23 cellular contexts compared by ENCODE assay signal in genomic region chr2:240876475-240877251, GRCh38. TPM values are rescaled to one million over a fixed set of nuclear protein-coding genes. Genes with fewer than 3 reads are reported as not detected.
DNase-seq lines count a peak whose midpoint lies in the region; ATAC-seq and TF ChIP-seq lines count a peak whose summit lies in the region.
"Had no signal": no experiment of that assay in that cellular context is flagged by ENCODE, and none has a peak within 500 bp of the region (broad histone marks: within the 10 kb centered on the region; RNA-seq: fewer than 3 reads in every experiment).

No MANE protein-coding gene starts in this region.

- no peaks in the 10 kb centered on the region for H3K36me3 ChIP-seq in colonic mucosa
- H3K36me3 ChIP-seq in mucosa of descending colon (ENCODE audit: low read depth), result no peaks in the 10 kb centered on the region
- no peaks in the 10 kb centered on the region for H3K36me3 ChIP-seq in transverse colon

- H3K9ac ChIP-seq in colonic mucosa (ENCODE audit: low read depth in 2 of 2, low read length in 2 of 2), result peak overlapping the region; percentile 13 to 14

- TF ChIP-seq POLR2A in transverse colon (IDR thresholded peaks at IDR 0.05), result peak; percentile 31

- TF ChIP-seq EP300 in transverse colon (IDR thresholded peaks at IDR 0.05; ENCODE audit: low read depth), result no peak

- H3K4me1 ChIP-seq in colonic mucosa (peaks cover 16% of the 10 kb centered on the region), mucosa of descending colon (ENCODE audit: low read depth) (peaks cover 35% of the 10 kb centered on the region), transverse colon (peaks cover 20 to 37% (median 25%) of the 10 kb centered on the region in 4 donors)

- H3K9me3 ChIP-seq in colonic mucosa, result no peaks in the 10 kb centered on the region
- H3K9me3 ChIP-seq in mucosa of descending colon, result no peaks in the 10 kb centered on the region
- H3K9me3 ChIP-seq in transverse colon, result no peaks in the 10 kb centered on the region

- TF ChIP-seq CTCF in colonic mucosa (IDR thresholded peaks at IDR 0.05), result no peak
- no peak for TF ChIP-seq CTCF in mucosa of descending colon (IDR thresholded peaks at IDR 0.05)
- TF ChIP-seq CTCF in transverse colon (IDR thresholded peaks at IDR 0.05), result no peak

- H3K27ac ChIP-seq in colonic mucosa (peak overlapping the region; percentile 42), transverse colon (peak overlapping the region; percentile 50 to 66 (median 60))

- in situ Hi-C loops in transverse colon (cut with MboI; ENCODE audit: low pct_ligation_motif_present in 1 of 4, low pct_unique_long_range_greater_than_20kb in 1 of 4, low sequenced_read_pairs in 3 of 4), result no loop called here

- DNase-seq in Right ventricle myocardium superior (no peak), left ventricle myocardium superior (no peak), colonic mucosa (peak; percentile 78), mucosa of descending colon (peak; percentile 82 to 90 (median 86)), transverse colon (peak; percentile 85), NCI-H510A (lab: John Stamatoyannopoulos, UW) (no peak), SW480 (ENCODE audit: low spot score) (no peak), NCI-H69 (lab: John Stamatoyannopoulos, UW) (no peak)
- DNase-seq: activated CD4-positive, alpha-beta memory T cell treated with anti-CD3 and anti-CD28 coated beads for 36 hours; activated CD8-positive, alpha-beta memory T cell treated with anti-CD3 and anti-CD28 coated beads, Interleukin-2, amount 50 U/mL, for 48 hours; AML-193; cerebellar nuclear complex; COR-L47; DMS79; GOT3; NCI-H1092; NCI-H2081 had no signal

- no peaks in the 10 kb centered on the region for H3K27me3 ChIP-seq in colonic mucosa
- no peaks in the 10 kb centered on the region for H3K27me3 ChIP-seq in transverse colon

- no peak overlapping the region for H3K4me3 ChIP-seq in colonic mucosa
- no peak overlapping the region for H3K4me3 ChIP-seq in mucosa of descending colon
- H3K4me3 ChIP-seq in transverse colon, result no peak overlapping the region

- intact Hi-C loops in Right ventricle myocardium superior (cut with DNase I), result no loop called here
- intact Hi-C loops in left ventricle myocardium superior (cut with micrococcal nuclease), result no loop called here
- intact Hi-C loops in colonic mucosa (cut with DNase I), result no loop called here
- intact Hi-C loops in mucosa of descending colon (cut with DNase I, micrococcal nuclease), result no loop called here
- intact Hi-C loops in transverse colon (cut with DNase I; ENCODE audit: low total_unique reads), result no loop called here

- ATAC-seq in Right ventricle myocardium superior (ENCODE audit: poor library complexity) (peak; percentile 41), left ventricle myocardium superior (no peak), mucosa of descending colon (peak; percentile 78)
- ATAC-seq: activated CD4-positive, CD25-positive, alpha-beta regulatory T cell treated with anti-CD3 and anti-CD28 coated beads, Interleukin-2, amount 50 U/mL, for 24 hours; naive thymus-derived CD8-positive, alpha-beta T cell had no signal

- 44% methylated on average over 18 of the region's 18 CpGs; no CpG with 5 or more reads in 1 of the 2 donors for WGBS in transverse colon (ENCODE audit: low coverage in 1 of 2), 2 donors

RNA-seq across cellular contexts. Expression of gene AGXT, which starts 8.0 kb away (rescaled TPM):
- total RNA-seq in Right ventricle myocardium superior (not detected), left ventricle myocardium superior (0.12 TPM), colonic mucosa (1 to 10 TPM; 1.9 to 6.1 TPM), mucosa of descending colon (1 to 10 TPM in 2 of 3 donors, under 1 TPM in 1; 0.22 to 4.1 (median 1.0) TPM), transverse colon (1 to 10 TPM in 1 of 4 donors, under 1 TPM in 2, not detected in 1; 0.32 to 2.2 (median 0.82) TPM)
- total RNA-seq: activated CD4-positive, alpha-beta memory T cell treated with anti-CD3 and anti-CD28 coated beads for 36 hours; activated T-helper 2 cell treated with anti-CD3 and anti-CD28 coated beads, Interferon-gamma antibody, Interleukin-2, Interleukin-4, amounts not matched to agents 10 μg/mL and 5 μg/mL and 100 μg/mL, durations not matched to agents 14 hours and 24 hours and 36 hours; naive thymus-derived CD8-positive, alpha-beta T cell; urinary bladder had no signal

RNA-seq across cellular contexts. Expression of gene MAB21L4, which starts 19.3 kb away (rescaled TPM):
- total RNA-seq in Right ventricle myocardium superior, result not detected
- total RNA-seq in left ventricle myocardium superior, result not detected
- 10 to 100 TPM in 1 of 2 donors, 1 to 10 TPM in 1; 6.1 to 22.2 TPM for total RNA-seq in colonic mucosa
- total RNA-seq in mucosa of descending colon, result 10 to 100 TPM in 1 of 3 donors, 1 to 10 TPM in 2; 3.3 to 13.2 (median 8.1) TPM
- total RNA-seq in transverse colon, result 10 to 100 TPM in 1 of 4 donors, 1 to 10 TPM in 2, not detected in 1; 4.9 to 11.6 (median 9.8) TPM
- total RNA-seq: activated CD4-positive, alpha-beta memory T cell treated with anti-CD3 and anti-CD28 coated beads for 36 hours; activated T-helper 2 cell treated with anti-CD3 and anti-CD28 coated beads, Interferon-gamma antibody, Interleukin-2, Interleukin-4, amounts not matched to agents 10 μg/mL and 5 μg/mL and 100 μg/mL, durations not matched to agents 14 hours and 24 hours and 36 hours; mesenteric fat pad; naive thymus-derived CD8-positive, alpha-beta T cell; subcutaneous adipose tissue had no signal

RNA-seq across cellular contexts. Expression of gene CROCC2, which starts 29.5 kb away (rescaled TPM):
- total RNA-seq in Right ventricle myocardium superior, result not detected
- total RNA-seq in left ventricle myocardium superior, result not detected
- under 1 TPM in 1 of 2 donors, not detected in 1; 0.05 TPM for total RNA-seq in colonic mucosa
- total RNA-seq in mucosa of descending colon, result under 1 TPM in 2 of 3 donors, not detected in 1; 0.07 to 0.19 TPM
- total RNA-seq in transverse colon, result not detected
- total RNA-seq: activated CD4-positive, alpha-beta memory T cell treated with anti-CD3 and anti-CD28 coated beads for 36 hours; activated T-helper 2 cell treated with anti-CD3 and anti-CD28 coated beads, Interferon-gamma antibody, Interleukin-2, Interleukin-4, amounts not matched to agents 10 μg/mL and 5 μg/mL and 100 μg/mL, durations not matched to agents 14 hours and 24 hours and 36 hours; mesenteric fat pad; naive thymus-derived CD8-positive, alpha-beta T cell; subcutaneous adipose tissue; urinary bladder had no signal

RNA-seq across cellular contexts. Expression of gene KIF1A, which starts 56.6 kb away (rescaled TPM):
- total RNA-seq in Right ventricle myocardium superior (0.65 TPM), left ventricle myocardium superior (1.6 TPM), colonic mucosa (1 to 10 TPM; 1.9 to 4.3 TPM), mucosa of descending colon (10 to 100 TPM in 1 of 3 donors, 1 to 10 TPM in 2; 1.5 to 17.2 (median 1.9) TPM), transverse colon (1 to 10 TPM in 3 of 4 donors, under 1 TPM in 1; 0.40 to 3.4 (median 2.9) TPM)
- total RNA-seq: mesenteric fat pad; naive thymus-derived CD8-positive, alpha-beta T cell; subcutaneous adipose tissue had no signal

Comparison
In these comparisons a context has a peak if more than half of its experiments do, and no peak if none do; other contexts are left out.
1. DNase-seq: peak in colonic mucosa (single experiment), mucosa of descending colon (3 of 3) and transverse colon (single experiment); none in Right ventricle myocardium superior (single experiment), left ventricle myocardium superior (single experiment), NCI-H510A (single experiment), SW480 (single experiment) and NCI-H69 (single experiment).